1 cellular context compared by ENCODE assay signal in the genomic region with DNA sequence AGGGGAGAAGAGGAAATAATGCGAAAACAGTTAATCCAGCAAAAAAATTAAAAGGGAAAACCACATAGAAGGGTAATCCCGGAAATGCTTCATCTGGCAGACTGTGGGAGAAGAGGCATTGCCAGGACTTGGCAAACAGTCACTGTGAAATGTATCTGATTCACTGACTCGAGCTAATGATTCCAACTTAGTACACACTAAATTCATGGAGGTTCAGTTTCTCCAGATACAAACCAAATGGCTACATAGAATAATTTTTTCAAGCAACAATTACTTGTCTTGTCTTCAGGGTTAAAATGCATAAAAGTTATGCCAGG.
TF ChIP-seq lines count a peak whose summit lies in the region.

No MANE protein-coding gene starts in this region.

TF ChIP-seq in WTC11, 78 proteins besides CTCF, POLR2A, EP300 and RAD21 (continued from another document):
- TF ChIP-seq ZNF671 (CRISPR knock-in tag; IDR thresholded peaks at IDR 0.05) (no peak), MAX (CRISPR knock-in tag; IDR thresholded peaks at IDR 0.05) (no peak), TP53 (CRISPR knock-in tag; IDR thresholded peaks at IDR 0.05) (no peak)
